ENCODE assay signal across 26 cellular contexts in the genomic region with DNA sequence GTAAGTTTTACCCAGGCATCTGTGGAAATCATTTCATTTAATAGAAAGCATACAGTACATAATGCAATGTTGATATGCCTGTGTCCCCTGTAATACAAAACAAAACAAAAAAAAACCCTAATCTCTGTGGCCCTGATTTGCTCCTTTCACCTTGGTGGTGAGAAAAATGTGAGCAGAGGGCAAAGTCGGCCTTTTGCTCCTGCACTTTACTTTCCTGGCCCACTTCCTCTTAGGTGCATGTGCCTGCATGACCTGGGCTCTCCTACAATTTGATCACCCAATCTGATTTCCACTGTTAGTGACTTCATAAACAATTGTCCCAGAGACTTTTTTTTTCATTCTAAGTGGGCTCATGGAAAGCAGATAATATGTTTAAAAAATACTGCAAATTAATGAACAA.
"Had no signal": no experiment of that assay in that cellular context is flagged by ENCODE, and none has a peak within 500 bp of the region (broad histone marks: within the 10 kb centered on the region; RNA-seq: fewer than 3 reads in every experiment).

No MANE protein-coding gene starts in this region.

- H3K27me3 Mint-ChIP-seq: activated CD4-positive, alpha-beta memory T cell treated with anti-CD3 and anti-CD28 coated beads for 36 hours; activated CD4-positive, alpha-beta T cell treated with anti-CD3 and anti-CD28 coated beads, Interleukin-2, amount 10 ng/mL, durations not matched to agents 7 days and 5 days had no signal

- H3K4me3 ChIP-seq: Peyer's patch, SJCRH30 had no signal

- H3K4me1 ChIP-seq: Peyer's patch, SJCRH30 had no signal

- H3K9me3 Mint-ChIP-seq: activated CD4-positive, alpha-beta T cell treated with anti-CD3 and anti-CD28 coated beads, Interleukin-2, amount 10 ng/mL, durations not matched to agents 7 days and 5 days had no signal

- H3K9ac ChIP-seq: SK-N-SH had no signal

- H3K27ac Mint-ChIP-seq: activated CD4-positive, alpha-beta memory T cell treated with anti-CD3 and anti-CD28 coated beads for 36 hours; activated CD4-positive, alpha-beta T cell treated with anti-CD3 and anti-CD28 coated beads, Interleukin-2, amount 10 ng/mL, durations not matched to agents 7 days and 5 days; activated naive CD4-positive, alpha-beta T cell treated with anti-CD3 and anti-CD28 coated beads, Interleukin-2, amount 50 U/mL, for 72 hours had no signal

- H3K4me2 ChIP-seq: SK-N-SH had no signal

- H3K9me3 ChIP-seq: Peyer's patch, SJCRH30, SK-N-SH had no signal

- H3K4me1 Mint-ChIP-seq: activated CD4-positive, alpha-beta T cell treated with anti-CD3 and anti-CD28 coated beads, Interleukin-2, amount 10 ng/mL, durations not matched to agents 7 days and 5 days had no signal

- H3K36me3 Mint-ChIP-seq: activated naive CD4-positive, alpha-beta T cell treated with anti-CD3 and anti-CD28 coated beads, Interleukin-2, amount 50 U/mL, for 72 hours had no signal

- H3K27me3 ChIP-seq: Peyer's patch, SJCRH30 had no signal

- DNase-seq: activated CD4-positive, alpha-beta memory T cell treated with anti-CD3 and anti-CD28 coated beads for 36 hours; activated CD4-positive, alpha-beta T cell treated with anti-CD3 and anti-CD28 coated beads, Interleukin-2, amount 10 ng/mL, durations not matched to agents 7 days and 5 days; activated CD4-positive, CD25-positive, alpha-beta regulatory T cell; activated CD8-positive, alpha-beta memory T cell treated with anti-CD3 and anti-CD28 coated beads for 24 hours; activated effector memory CD4-positive, alpha-beta T cell treated with anti-CD3 and anti-CD28 coated beads, Interleukin-2, amount 50 U/mL, for 16 hours; activated naive CD4-positive, alpha-beta T cell treated with Interleukin-2 at 50 U/mL for 16 hours; activated T-cell treated with anti-CD3 and anti-CD28 coated beads, Interleukin-2, amount 50 U/mL, for 4 hours; anterior cingulate cortex; central memory CD4-positive, alpha-beta T cell; NCI-H1092; NCI-H1417; NCI-H2029; NCI-H2107; NCI-H2171 treated with DMSO at 0.1 percent for 48 hours; NCI-H226; NCI-H526; NCI-H774; NK-92 treated with Interleukin-12 subunit alpha and Interleukin-12 subunit beta, amount 100 ng/mL, for 24 hours; Peyer's patch; Right ventricle myocardium superior; SJCRH30; SK-N-SH; T-helper 1 cell had no signal

- ATAC-seq: activated naive CD4-positive, alpha-beta T cell treated with anti-CD3 and anti-CD28 coated beads, Interleukin-2, amount 50 U/mL, for 72 hours; activated T-cell treated with anti-CD3 and anti-CD28 coated beads, Interleukin-2, amount 50 U/mL, for 4 hours had no signal

- H3K27ac ChIP-seq: Peyer's patch, RWPE1, SJCRH30, VCaP had no signal

- H3K36me3 ChIP-seq: Peyer's patch, SJCRH30 had no signal

- H3K4me3 Mint-ChIP-seq: activated CD4-positive, alpha-beta memory T cell treated with anti-CD3 and anti-CD28 coated beads for 36 hours; activated CD4-positive, alpha-beta T cell treated with anti-CD3 and anti-CD28 coated beads, Interleukin-2, amount 10 ng/mL, durations not matched to agents 7 days and 5 days; activated T-cell treated with anti-CD3 and anti-CD28 coated beads, Interleukin-2, amount 50 U/mL, for 4 hours had no signal
